ENCODE assay signal across 17 cellular contexts in genomic region chr9:123377211-123377971, GRCh38. TPM values are rescaled to one million over a fixed set of nuclear protein-coding genes. Genes with fewer than 3 reads are reported as not detected.
DNase-seq lines count a peak whose midpoint lies in the region; ATAC-seq and TF ChIP-seq lines count a peak whose summit lies in the region.
"Had no signal": no experiment of that assay in that cellular context is flagged by ENCODE, and none has a peak within 500 bp of the region (broad histone marks: within the 10 kb centered on the region; RNA-seq: fewer than 3 reads in every experiment).

No MANE protein-coding gene starts in this region.

- no peak overlapping the region for H3K4me3 ChIP-seq in mucosa of descending colon
- no peak overlapping the region for H3K4me3 ChIP-seq in hepatocyte

- H4K20me1 ChIP-seq in hepatocyte (ENCODE audit: insufficient read depth, poor library complexity, severe bottlenecking): no peaks in the 10 kb centered on the region

- POLR2A ChIA-PET in activated CD4-positive, alpha-beta T cell treated with anti-CD3 and anti-CD28 coated beads, Interleukin-2, amount 10 ng/mL, durations not matched to agents 7 days and 5 days (lab: Charles Lee): no interaction called here
- POLR2A ChIA-PET in CD4-positive, alpha-beta T cell (lab: Charles Lee): no interaction called here

- intact Hi-C loops in mucosa of descending colon (cut with DNase I, micrococcal nuclease): no loop called here
- intact Hi-C loops in CD4-positive, alpha-beta T cell (cut with DNase I, micrococcal nuclease): no loop called here

- no peak for TF ChIP-seq CTCF in mucosa of descending colon (IDR thresholded peaks at IDR 0.05)
- TF ChIP-seq CTCF in CD4-positive, alpha-beta T cell (IDR thresholded peaks at IDR 0.05): no peak
- TF ChIP-seq CTCF in hepatocyte (IDR thresholded peaks at IDR 0.05; ENCODE audit: poor library complexity): no peak

- no peak overlapping the region for H3K4me2 ChIP-seq in hepatocyte

- H2AFZ ChIP-seq in hepatocyte: no peak overlapping the region

- no peaks in the 10 kb centered on the region for H3K9me3 Mint-ChIP-seq in activated CD4-positive, alpha-beta T cell treated with anti-CD3 and anti-CD28 coated beads, Interleukin-2, amount 10 ng/mL, durations not matched to agents 7 days and 5 days
- H3K9me3 Mint-ChIP-seq in CD4-positive, alpha-beta T cell: no peaks in the 10 kb centered on the region
- H3K9me3 Mint-ChIP-seq: CD8-positive, alpha-beta memory T cell; effector memory CD8-positive, alpha-beta T cell had no signal

- H3K27ac Mint-ChIP-seq in activated CD4-positive, alpha-beta T cell treated with anti-CD3 and anti-CD28 coated beads, Interleukin-2, amount 10 ng/mL, durations not matched to agents 7 days and 5 days: peak overlapping the region; percentile 32
- no peak overlapping the region for H3K27ac Mint-ChIP-seq in CD4-positive, alpha-beta T cell

- H3K4me3 Mint-ChIP-seq in activated CD4-positive, alpha-beta T cell treated with anti-CD3 and anti-CD28 coated beads, Interleukin-2, amount 10 ng/mL, durations not matched to agents 7 days and 5 days: no peak overlapping the region
- H3K4me3 Mint-ChIP-seq in CD4-positive, alpha-beta T cell: no peak overlapping the region
- H3K4me3 Mint-ChIP-seq: CD8-positive, alpha-beta memory T cell; effector memory CD8-positive, alpha-beta T cell had no signal

- ATAC-seq in mucosa of descending colon (peak; percentile 84), GM18502 (IDR thresholded peaks at IDR 0.05; ENCODE audit: poor library complexity, unreplicated experiment) (no peak)
- no peak for ATAC-seq in CD4-positive, alpha-beta T cell (ENCODE audit: poor library complexity)
- ATAC-seq: effector memory CD8-positive, alpha-beta T cell had no signal

- CTCF ChIA-PET in activated CD4-positive, alpha-beta T cell treated with anti-CD3 and anti-CD28 coated beads, Interleukin-2, amount 10 ng/mL, durations not matched to agents 7 days and 5 days (lab: Charles Lee): interaction anchor here (0.5 to 0.9 kb wide), 3 partner anchors 22 to 790 kb away, joined by 3 to 4 read pairs (median 3); no protein-coding TSS in a partner anchor
- CTCF ChIA-PET in CD4-positive, alpha-beta T cell (lab: Charles Lee): no interaction called here

- no peaks in the 10 kb centered on the region for H3K9me2 ChIP-seq in hepatocyte (replicated peaks; ENCODE audit: insufficient read depth)

- peaks cover 39% of the 10 kb centered on the region for H3K4me1 ChIP-seq in mucosa of descending colon (ENCODE audit: low read depth)
- peaks cover 42% of the 10 kb centered on the region for H3K4me1 ChIP-seq in hepatocyte (ENCODE audit: insufficient read depth)

- H3K36me3 ChIP-seq in mucosa of descending colon (ENCODE audit: low read depth): no peaks in the 10 kb centered on the region
- H3K36me3 ChIP-seq in hepatocyte (replicated peaks; ENCODE audit: insufficient read depth, low read depth): no peaks in the 10 kb centered on the region

- peaks cover 23% of the 10 kb centered on the region for H3K27me3 ChIP-seq in CD4-positive, alpha-beta T cell (ENCODE audit: control insufficient read depth, insufficient read depth, low read length)
- H3K27me3 ChIP-seq in hepatocyte: peaks cover 19% of the 10 kb centered on the region

- no peak for DNase-seq in activated CD4-positive, alpha-beta T cell treated with anti-CD3 and anti-CD28 coated beads, Interleukin-2, amount 10 ng/mL, durations not matched to agents 7 days and 5 days
- DNase-seq in activated CD4-positive, alpha-beta T cell treated with anti-CD3 and anti-CD28 coated beads, Interleukin-2, amount 50 U/mL, for 4 hours: no peak
- DNase-seq in mucosa of descending colon (peak; percentile 84 to 90 (median 85)), hepatocyte (ENCODE audit: low spot score) (no peak)
- DNase-seq in CD4-positive, alpha-beta T cell: no peak
- DNase-seq: CD8-positive, alpha-beta memory T cell; effector memory CD8-positive, alpha-beta T cell; EL; HCEC 1CT; Kasumi-1; NCI-H1436; NCI-H226 had no signal

- H3K4me1 Mint-ChIP-seq in activated CD4-positive, alpha-beta T cell treated with anti-CD3 and anti-CD28 coated beads, Interleukin-2, amount 10 ng/mL, durations not matched to agents 7 days and 5 days: no peaks in the 10 kb centered on the region
- no peaks in the 10 kb centered on the region for H3K4me1 Mint-ChIP-seq in CD4-positive, alpha-beta T cell (ENCODE audit: low read depth)

- H3K27me3 Mint-ChIP-seq in activated CD4-positive, alpha-beta T cell treated with anti-CD3 and anti-CD28 coated beads, Interleukin-2, amount 10 ng/mL, durations not matched to agents 7 days and 5 days: peaks cover 24% of the 10 kb centered on the region
- H3K27me3 Mint-ChIP-seq in CD4-positive, alpha-beta T cell: peaks cover 21% of the 10 kb centered on the region

- no peaks in the 10 kb centered on the region for H3K79me2 ChIP-seq in hepatocyte

- no peaks in the 10 kb centered on the region for H3K36me3 Mint-ChIP-seq in activated CD4-positive, alpha-beta T cell treated with anti-CD3 and anti-CD28 coated beads, Interleukin-2, amount 10 ng/mL, durations not matched to agents 7 days and 5 days (ENCODE audit: low read depth)
- peaks cover 4% of the 10 kb centered on the region for H3K36me3 Mint-ChIP-seq in CD4-positive, alpha-beta T cell (ENCODE audit: low read depth)

- 61% methylated on average over 21 of the region's 21 CpGs for WGBS in hepatocyte (ENCODE audit: low lambda C conversion rate, missing lambda C conversion rate)

- no peaks in the 10 kb centered on the region for H3K9me3 ChIP-seq in mucosa of descending colon
- no peaks in the 10 kb centered on the region for H3K9me3 ChIP-seq in CD4-positive, alpha-beta T cell (ENCODE audit: control insufficient read depth, low read length)
- no peaks in the 10 kb centered on the region for H3K9me3 ChIP-seq in hepatocyte (ENCODE audit: low read depth)

- H3K27ac ChIP-seq in cingulate gyrus (ENCODE audit: low read depth, low read length) (peak overlapping the region; percentile 26), temporal lobe (ENCODE audit: low read depth, low read length) (peak overlapping the region; percentile 17), hepatocyte (no peak overlapping the region)
- no peak overlapping the region for H3K27ac ChIP-seq in CD4-positive, alpha-beta T cell (ENCODE audit: low read depth, low read length)
- H3K27ac ChIP-seq: VCaP had no signal

RNA-seq across cellular contexts. Expression of gene CRB2, which starts 21.4 kb away (rescaled TPM):
- total RNA-seq in activated CD4-positive, alpha-beta T cell treated with anti-CD3 and anti-CD28 coated beads, Interleukin-2, amount 10 ng/mL, durations not matched to agents 7 days and 5 days: not detected
- 1 to 10 TPM in 2 of 3 donors, under 1 TPM in 1; 0.47 to 3.7 (median 1.1) TPM for total RNA-seq in mucosa of descending colon
- total RNA-seq in temporal lobe: 5.4 TPM
- not detected for total RNA-seq in CD4-positive, alpha-beta T cell
- 5.6 and 7.0 TPM in 2 replicates for total RNA-seq in hepatocyte
- polyA plus RNA-seq in hepatocyte: 5.5 and 7.6 TPM in 2 replicates
- total RNA-seq: CD8-positive, alpha-beta memory T cell; lung microvascular endothelial cell had no signal

Comparison
In these comparisons a context has a peak if more than half of its experiments do, and no peak if none do; other contexts are left out.
1. DNase-seq: peak in mucosa of descending colon (3 of 3); none in activated CD4-positive, alpha-beta T cell treated with anti-CD3 and anti-CD28 coated beads, Interleukin-2, amount 10 ng/mL, durations not matched to agents 7 days and 5 days (single experiment), activated CD4-positive, alpha-beta T cell treated with anti-CD3 and anti-CD28 coated beads, Interleukin-2, amount 50 U/mL, for 4 hours (0 of 2), CD4-positive, alpha-beta T cell (0 of 10) and hepatocyte (single experiment).
2. H3K27ac ChIP-seq: peak in cingulate gyrus (single experiment) and temporal lobe (single experiment); none in CD4-positive, alpha-beta T cell (single experiment) and hepatocyte (single experiment).